Comparison of ENCODE assay signal across 8 cellular contexts in the genomic region with DNA sequence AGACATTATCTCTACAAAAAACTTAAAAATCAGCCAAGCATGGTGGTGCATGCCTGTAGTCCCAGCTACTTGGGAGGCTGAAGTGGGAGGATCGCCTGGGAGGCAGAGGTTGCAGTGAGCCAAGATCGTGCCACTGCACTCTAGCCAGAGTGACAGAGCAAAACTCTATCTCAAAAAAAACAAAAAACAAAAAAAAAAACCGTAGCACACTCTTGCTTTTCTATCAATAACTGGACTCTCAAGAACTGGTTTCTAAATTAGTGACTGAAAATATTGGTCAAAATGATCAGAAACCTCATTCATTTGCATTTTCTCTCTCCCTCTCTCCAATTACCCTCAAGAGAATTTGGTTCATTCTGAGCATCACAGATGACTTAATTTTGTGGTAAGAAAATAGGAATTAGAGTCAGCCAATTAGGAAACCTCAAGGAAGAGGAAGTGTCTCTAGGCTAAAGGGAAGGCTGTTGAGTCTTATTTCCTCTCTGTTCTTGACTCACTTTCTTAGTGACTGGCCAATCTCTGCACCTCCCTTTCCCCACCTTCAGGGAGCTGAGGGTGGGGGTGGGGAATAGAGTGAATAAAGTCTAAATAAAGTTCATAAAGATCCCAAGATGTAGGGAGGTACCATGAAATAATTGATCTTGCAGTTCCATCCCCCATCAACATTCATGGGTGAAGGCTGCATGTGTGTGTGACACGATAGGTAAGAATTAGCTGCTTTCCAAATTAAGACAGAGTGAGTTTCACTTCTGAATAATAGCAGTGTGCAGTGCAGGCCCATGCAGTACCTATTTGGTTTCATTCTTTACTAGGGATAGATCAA. TPM values are rescaled to one million over a fixed set of nuclear protein-coding genes. Genes with fewer than 3 reads are reported as not detected.
DNase-seq lines count a peak whose midpoint lies in the region; ATAC-seq lines count a peak whose summit lies in the region.

No MANE protein-coding gene starts in this region.

- peak overlapping the region; percentile 62 to 82 (median 73) for H3K4me3 Mint-ChIP-seq in immature natural killer cell

- peaks cover 0 to 8% (median 5%) of the 10 kb centered on the region in 3 donors for H3K27me3 Mint-ChIP-seq in immature natural killer cell (ENCODE audit: low read depth in 3 of 3)

- H3K9me3 Mint-ChIP-seq in immature natural killer cell: no peaks in the 10 kb centered on the region

- ATAC-seq in GM19023 (IDR thresholded peaks at IDR 0.05; ENCODE audit: unreplicated experiment) (peak; percentile 70), HG03066 (IDR thresholded peaks at IDR 0.05; ENCODE audit: low read depth, unreplicated experiment) (peak; percentile 64)

- DNase-seq in AML-193 (lab: John Stamatoyannopoulos, UW) (peak; percentile 92 to 96), SIG-M5 (lab: John Stamatoyannopoulos, UW) (peak; percentile 85), immature natural killer cell (peak; percentile 35 to 39 (median 35)), NCI-H446 treated with DMSO at 0.1 percent for 48 hours (lab: John Stamatoyannopoulos, UW) (no peak), cortex of kidney (lab: John Stamatoyannopoulos, UW) (no peak), NCI-H187 treated with DMSO at 0.1 percent for 48 hours (lab: John Stamatoyannopoulos, UW) (no peak)

- H3K27ac Mint-ChIP-seq in immature natural killer cell: peak overlapping the region; percentile 95 to 99 (median 96)

- peaks cover 3 to 14% (median 4%) of the 10 kb centered on the region in 3 donors for H3K36me3 Mint-ChIP-seq in immature natural killer cell

- peaks cover 44 to 46% of the 10 kb centered on the region in 2 donors for H3K4me1 Mint-ChIP-seq in immature natural killer cell

RNA-seq across cellular contexts. Expression of gene PSMA6, which starts 6.8 kb away (rescaled TPM):
- polyA plus RNA-seq in immature natural killer cell: 100 to 1,000 TPM; 402 to 658 (median 537) TPM

Comparison
In these comparisons a context has a peak if more than half of its experiments do, and no peak if none do; other contexts are left out.
1. DNase-seq: peak in AML-193 (2 of 2), SIG-M5 (single experiment) and immature natural killer cell (3 of 3); none in NCI-H446 treated with DMSO at 0.1 percent for 48 hours (single experiment), cortex of kidney (single experiment) and NCI-H187 treated with DMSO at 0.1 percent for 48 hours (single experiment).